ENCODE assay signal across 19 cellular contexts in the genomic region with DNA sequence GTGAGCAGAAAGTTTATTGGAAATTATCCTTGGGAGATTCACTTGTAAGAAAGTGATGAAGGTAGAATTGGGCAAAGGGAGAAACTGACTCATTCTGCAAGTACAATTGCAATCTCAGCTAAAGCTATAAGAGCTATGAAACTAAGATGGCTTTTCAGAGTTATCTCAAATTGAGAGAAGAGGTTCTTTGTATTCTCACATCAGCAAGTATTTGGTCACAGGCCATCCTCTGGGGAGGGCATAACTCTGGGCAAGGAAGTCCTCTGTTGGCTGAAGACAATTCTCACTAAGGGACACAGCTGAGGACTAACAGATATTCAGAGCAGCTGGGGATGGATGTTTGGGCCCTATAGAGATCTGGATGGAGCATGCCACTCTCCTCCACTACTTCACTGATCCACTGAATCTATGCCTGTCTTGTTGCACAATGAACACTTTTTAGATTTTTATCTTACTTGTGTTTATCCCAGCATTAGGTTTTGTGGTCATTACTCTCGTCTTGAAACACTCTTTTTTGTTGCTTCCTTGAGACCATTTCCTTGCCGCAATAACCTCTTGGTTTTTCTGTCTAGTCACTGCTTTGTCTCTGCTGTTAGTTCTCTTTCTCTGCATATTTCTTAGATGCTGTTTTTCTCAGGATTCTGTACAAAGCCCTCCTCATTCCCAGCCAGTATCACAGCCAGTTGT.
DNase-seq lines count a peak whose midpoint lies in the region; ATAC-seq and TF ChIP-seq lines count a peak whose summit lies in the region.
"Had no signal": no experiment of that assay in that cellular context is flagged by ENCODE, and none has a peak within 500 bp of the region (broad histone marks: within the 10 kb centered on the region; RNA-seq: fewer than 3 reads in every experiment).

No MANE protein-coding gene starts in this region.

- intact Hi-C loops in right lobe of liver (cut with DNase I), result no loop called here

- H3K4me1 ChIP-seq in smooth muscle cell (ENCODE audit: low read depth) (no peaks in the 10 kb centered on the region), right lobe of liver (no peaks in the 10 kb centered on the region)

- H3K79me2 ChIP-seq in smooth muscle cell (ENCODE audit: low read depth), result no peaks in the 10 kb centered on the region

- H3K27me3 Mint-ChIP-seq in activated naive CD8-positive, alpha-beta T cell treated with anti-CD3 and anti-CD28 coated beads for 36 hours, result peaks cover 4% of the 10 kb centered on the region

- no peaks in the 10 kb centered on the region for H3F3A ChIP-seq in smooth muscle cell (ENCODE audit: low read depth)

- no peaks in the 10 kb centered on the region for H3K36me3 Mint-ChIP-seq in activated naive CD8-positive, alpha-beta T cell treated with anti-CD3 and anti-CD28 coated beads for 36 hours

- ATAC-seq in right lobe of liver, result no peak
- no peak for ATAC-seq in omental fat pad (ENCODE audit: low FRiP score)
- ATAC-seq: HepG2 had no signal

- H3K4me3 ChIP-seq in fibroblast of villous mesenchyme (ENCODE audit: low read depth, low read length), result no peak overlapping the region
- H3K4me3 ChIP-seq in smooth muscle cell, result no peak overlapping the region
- no peak overlapping the region for H3K4me3 ChIP-seq in right lobe of liver

- H3K27me3 ChIP-seq in smooth muscle cell (ENCODE audit: low read depth), result no peaks in the 10 kb centered on the region
- H3K27me3 ChIP-seq in right lobe of liver, result no peaks in the 10 kb centered on the region

- H3K4me2 ChIP-seq in smooth muscle cell, result peak overlapping the region; percentile 47

- peak; percentile 43 for DNase-seq in NOMO-1 treated with DMSO at 0.1 percent for 48 hours (lab: John Stamatoyannopoulos, UW; ENCODE audit: unreplicated experiment)
- DNase-seq in NOMO-1 treated with dmso at 0.1 percent for 144 hours (lab: John Stamatoyannopoulos, UW; ENCODE audit: unreplicated experiment), result no peak
- DNase-seq in RPMI7951 (ENCODE audit: low read depth), result peak; percentile 6
- peak; percentile 90 for DNase-seq in fibroblast of villous mesenchyme (ENCODE audit: low read depth)
- no peak for DNase-seq in smooth muscle cell (lab: John Stamatoyannopoulos, UW; ENCODE audit: unreplicated experiment)
- no peak for DNase-seq in right lobe of liver
- no peak for DNase-seq in activated naive CD8-positive, alpha-beta T cell treated with anti-CD3 and anti-CD28 coated beads for 36 hours
- no peak for DNase-seq in omental fat pad (ENCODE audit: low spot score)
- DNase-seq: COR-L47, DMS79, GDM1, NCI-H1417, NCI-H1930, NCI-H510A, NCI-H82, SHP77 treated with DMSO at 0.1 percent for 48 hours had no signal

- no peaks in the 10 kb centered on the region for H4K20me1 ChIP-seq in smooth muscle cell (ENCODE audit: low read depth)

- H3K36me3 ChIP-seq in smooth muscle cell (ENCODE audit: low read depth), result no peaks in the 10 kb centered on the region
- no peaks in the 10 kb centered on the region for H3K36me3 ChIP-seq in right lobe of liver

- 9% methylated on average over 2 of the region's 2 CpGs for WGBS in smooth muscle cell (ENCODE audit: low lambda C conversion rate)
- WGBS in right lobe of liver (ENCODE audit: insufficient coverage, low coverage, low lambda C conversion rate, missing lambda C conversion rate), result 73% methylated on average over 2 of the region's 2 CpGs

- H3K9me3 Mint-ChIP-seq in activated naive CD8-positive, alpha-beta T cell treated with anti-CD3 and anti-CD28 coated beads for 36 hours, result no peaks in the 10 kb centered on the region

- H3K4me3 Mint-ChIP-seq in activated naive CD8-positive, alpha-beta T cell treated with anti-CD3 and anti-CD28 coated beads for 36 hours, result no peak overlapping the region

- no peak overlapping the region for H3K27ac ChIP-seq in smooth muscle cell (ENCODE audit: low read depth)
- H3K27ac ChIP-seq in right lobe of liver, result no peak overlapping the region
- H3K27ac ChIP-seq: 22Rv1, C4-2B had no signal

- peak overlapping the region; percentile 36 for H2AFZ ChIP-seq in smooth muscle cell (ENCODE audit: low read depth)

- H3K9me3 ChIP-seq in smooth muscle cell (replicated peaks; ENCODE audit: low read depth), result no peaks in the 10 kb centered on the region
- H3K9me3 ChIP-seq in right lobe of liver, result no peaks in the 10 kb centered on the region

- H3K4me1 Mint-ChIP-seq in activated naive CD8-positive, alpha-beta T cell treated with anti-CD3 and anti-CD28 coated beads for 36 hours, result no peaks in the 10 kb centered on the region

- no peak overlapping the region for H3K9ac ChIP-seq in smooth muscle cell (ENCODE audit: low read depth)

- TF ChIP-seq CTCF in fibroblast of villous mesenchyme (IDR thresholded peaks at IDR 0.05; ENCODE audit: insufficient read depth, low read depth, low read length), result no peak
- TF ChIP-seq CTCF in smooth muscle cell (IDR thresholded peaks at IDR 0.05; ENCODE audit: borderline replicate concordance, insufficient read depth, poor library complexity, severe bottlenecking), result no peak
- no peak for TF ChIP-seq CTCF in right lobe of liver (IDR thresholded peaks at IDR 0.05)
- TF ChIP-seq CTCF in omental fat pad (IDR thresholded peaks at IDR 0.05), result no peak

- no peak for TF ChIP-seq POLR2A in right lobe of liver (IDR thresholded peaks at IDR 0.05)

- H3K27ac Mint-ChIP-seq in activated naive CD8-positive, alpha-beta T cell treated with anti-CD3 and anti-CD28 coated beads for 36 hours, result no peak overlapping the region

Comparison
In these comparisons a context has a peak if more than half of its experiments do, and no peak if none do; other contexts are left out.
1. DNase-seq: peak in NOMO-1 treated with DMSO at 0.1 percent for 48 hours (single experiment), RPMI7951 (single experiment) and fibroblast of villous mesenchyme (single experiment); none in NOMO-1 treated with dmso at 0.1 percent for 144 hours (single experiment), smooth muscle cell (single experiment), right lobe of liver (0 of 3), activated naive CD8-positive, alpha-beta T cell treated with anti-CD3 and anti-CD28 coated beads for 36 hours (single experiment) and omental fat pad (single experiment).